ENCODE assay signal across 13 cellular contexts in the genomic region with DNA sequence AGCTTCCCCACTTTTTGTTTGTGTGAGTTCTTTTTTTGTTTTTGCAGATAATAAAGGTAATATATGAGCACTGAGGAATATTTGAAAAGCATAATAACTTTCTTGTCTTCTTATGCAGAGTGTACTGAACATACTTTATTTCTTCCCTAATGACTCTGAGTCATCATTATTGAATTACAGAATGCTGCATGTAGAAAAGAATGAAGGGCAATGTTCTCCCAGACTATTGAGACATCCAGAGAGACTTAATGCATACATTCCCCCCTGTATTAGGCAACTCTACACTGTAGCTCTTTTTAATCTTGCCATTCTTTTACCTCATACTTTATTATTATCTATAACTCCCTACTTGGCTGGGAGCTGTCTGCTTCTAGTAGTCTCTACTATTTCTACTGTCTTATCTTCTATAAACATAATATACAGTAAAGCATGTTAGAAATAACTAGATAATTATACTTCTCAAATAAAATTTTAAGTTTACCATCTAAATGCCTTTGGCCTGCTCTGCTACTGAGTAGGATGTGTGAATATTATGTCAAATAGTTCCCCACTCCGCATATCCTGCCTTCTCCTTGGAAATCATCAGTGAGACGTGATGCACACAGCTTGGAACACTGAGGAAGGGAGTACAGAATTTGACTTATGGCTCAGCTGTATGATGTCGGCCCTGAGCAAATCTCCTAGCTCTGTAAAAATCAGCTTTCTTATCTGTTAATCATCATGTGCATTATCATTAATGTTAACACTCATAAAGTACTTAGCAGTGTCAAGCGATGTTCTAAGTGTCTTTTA.
A peak's percentile ranks its signal among the peaks of the same experiment; 100 is the strongest.
DNase-seq lines count a peak whose midpoint lies in the region; ATAC-seq and TF ChIP-seq lines count a peak whose summit lies in the region.
"Had no signal": no experiment of that assay in that cellular context is flagged by ENCODE, and none has a peak within 500 bp of the region (broad histone marks: within the 10 kb centered on the region; RNA-seq: fewer than 3 reads in every experiment).

No MANE protein-coding gene starts in this region.

- no peak overlapping the region for H3K23ac ChIP-seq in mesenchymal stem cell (ENCODE audit: low read length in 2 of 2)

- H3K9ac ChIP-seq in mesenchymal stem cell (ENCODE audit: low read length): no peak overlapping the region

- TF ChIP-seq POLR2A in Peyer's patch (IDR thresholded peaks at IDR 0.05): no peak

- POLR2A ChIA-PET in RWPE1 (lab: Yijun Ruan, JAX; ENCODE audit: low non-redundant PET): no interaction called here

- ATAC-seq in GM19351 (IDR thresholded peaks at IDR 0.05; ENCODE audit: unreplicated experiment): no peak

- H2BK12ac ChIP-seq in mesenchymal stem cell (ENCODE audit: low read length in 2 of 2): no peak overlapping the region

- no peaks in the 10 kb centered on the region for H3K79me1 ChIP-seq in mesenchymal stem cell (replicated peaks; ENCODE audit: low read length, poor library complexity, severe bottlenecking)

- H3K4ac ChIP-seq in mesenchymal stem cell (ENCODE audit: low read depth in 1 of 2, low read length in 2 of 2): no peak overlapping the region

- peak; percentile 14 for DNase-seq in AG20443 (ENCODE audit: low spot score)
- DNase-seq in RWPE1 (ENCODE audit: low spot score): peak; percentile 42
- peak; percentile 34 for DNase-seq in epidermal melanocyte (ENCODE audit: insufficient read length, low spot score)
- DNase-seq in mesenchymal stem cell: peak; percentile 73
- no peak for DNase-seq in middle frontal gyrus (ENCODE audit: extremely low spot score, low spot score)
- DNase-seq in Peyer's patch: no peak
- DNase-seq in HT-29 (ENCODE audit: low spot score): no peak
- DNase-seq: activated CD8-positive, alpha-beta memory T cell treated with anti-CD3 and anti-CD28 coated beads, Interleukin-2, amount 50 U/mL, for 4 hours; activated naive CD4-positive, alpha-beta T cell treated with anti-CD3 and anti-CD28 coated beads, Interleukin-2, amount 50 U/mL, for 16 hours; islet precursor cell; NCI-H1092 treated with DMSO at 0.1 percent for 48 hours; posterior cingulate gyrus had no signal

- no peak overlapping the region for H4K91ac ChIP-seq in mesenchymal stem cell (ENCODE audit: low read length)

- no peaks in the 10 kb centered on the region for H3K27me3 ChIP-seq in mesenchymal stem cell (ENCODE audit: control insufficient read depth in 1 of 2, insufficient read depth in 1 of 2, low read length in 2 of 2)
- H3K27me3 ChIP-seq in Peyer's patch: no peaks in the 10 kb centered on the region

- H3K18ac ChIP-seq in mesenchymal stem cell (ENCODE audit: low read depth in 1 of 2, low read length in 2 of 2): peak overlapping the region in 1 of 2 experiments; percentile 5

- CTCF ChIA-PET in RWPE1 (lab: Yijun Ruan, JAX): no interaction called here

- H2AFZ ChIP-seq in mesenchymal stem cell (ENCODE audit: low read depth, low read length): no peak overlapping the region

- H2BK15ac ChIP-seq in mesenchymal stem cell (ENCODE audit: low read depth, poor library complexity, severe bottlenecking): no peak overlapping the region

- H2AK5ac ChIP-seq in mesenchymal stem cell (ENCODE audit: low read length, severe bottlenecking): no peak overlapping the region

- H2BK120ac ChIP-seq in mesenchymal stem cell (ENCODE audit: low read depth, low read length): no peak overlapping the region

- H3K4me1 ChIP-seq in mesenchymal stem cell (ENCODE audit: control insufficient read depth, insufficient read depth, low read depth, low read length) (peaks cover 2% of the 10 kb centered on the region), Peyer's patch (no peaks in the 10 kb centered on the region)

- no peak for TF ChIP-seq CTCF in RWPE1 (conservative IDR thresholded peaks at IDR 0.05; ENCODE audit: low read depth)
- no peak for TF ChIP-seq CTCF in Peyer's patch (IDR thresholded peaks at IDR 0.05)

- H3K36me3 ChIP-seq in mesenchymal stem cell (ENCODE audit: control insufficient read depth in 1 of 2, insufficient read depth in 2 of 2, low read depth in 1 of 2, low read length in 2 of 2): no peaks in the 10 kb centered on the region
- H3K36me3 ChIP-seq in Peyer's patch: no peaks in the 10 kb centered on the region

- H3K27ac ChIP-seq in RWPE1: no peak overlapping the region
- no peak overlapping the region for H3K27ac ChIP-seq in mesenchymal stem cell (ENCODE audit: low read length, poor library complexity, severe bottlenecking)
- no peak overlapping the region for H3K27ac ChIP-seq in Peyer's patch

- H3K4me3 ChIP-seq in mesenchymal stem cell (ENCODE audit: insufficient read depth in 1 of 2, low read depth in 1 of 2, low read length in 2 of 2): no peak overlapping the region
- H3K4me3 ChIP-seq in Peyer's patch: no peak overlapping the region

- H2BK5ac ChIP-seq in mesenchymal stem cell (ENCODE audit: low read depth, low read length, poor library complexity, severe bottlenecking): no peak overlapping the region

- no peak overlapping the region for H3K4me2 ChIP-seq in mesenchymal stem cell (ENCODE audit: low read length, poor library complexity, severe bottlenecking)

- H3K14ac ChIP-seq in mesenchymal stem cell (ENCODE audit: low read length in 2 of 2): no peak overlapping the region

- H3K9me3 ChIP-seq in mesenchymal stem cell (ENCODE audit: control insufficient read depth, low read length): no peaks in the 10 kb centered on the region
- no peaks in the 10 kb centered on the region for H3K9me3 ChIP-seq in Peyer's patch

- WGBS in mesenchymal stem cell: 98% methylated on average over 3 of the region's 4 CpGs

- no peak overlapping the region for H4K8ac ChIP-seq in mesenchymal stem cell (ENCODE audit: low read length)

Comparison
In these comparisons a context has a peak if more than half of its experiments do, and no peak if none do; other contexts are left out.
1. DNase-seq: peak in AG20443 (single experiment), RWPE1 (single experiment), epidermal melanocyte (single experiment) and mesenchymal stem cell (single experiment); none in middle frontal gyrus (single experiment), Peyer's patch (0 of 3) and HT-29 (single experiment).